In genomic region chr3:45667569-45667967, GRCh38 we compare ENCODE assay signal across 14 cellular contexts. TPM values are rescaled to one million over a fixed set of nuclear protein-coding genes. Genes with fewer than 3 reads are reported as not detected.
DNase-seq lines count a peak whose midpoint lies in the region; ATAC-seq and TF ChIP-seq lines count a peak whose summit lies in the region.
"Had no signal": no experiment of that assay in that cellular context is flagged by ENCODE, and none has a peak within 500 bp of the region (broad histone marks: within the 10 kb centered on the region; RNA-seq: fewer than 3 reads in every experiment).

No MANE protein-coding gene starts in this region.

- peak overlapping the region; percentile 27; the same call in 1 of the 2 replicates for H3K27ac ChIP-seq in SJSA1
- H3K27ac ChIP-seq in skeletal muscle tissue (ENCODE audit: low read depth, low read length): peak overlapping the region; percentile 53
- no peak overlapping the region for H3K27ac ChIP-seq in Karpas-422 (ENCODE audit: low read length)
- H3K27ac ChIP-seq: right lobe of liver had no signal

- no peaks in the 10 kb centered on the region for H3K9me3 Mint-ChIP-seq in activated CD4-positive, alpha-beta T cell treated with anti-CD3 and anti-CD28 coated beads for 36 hours (ENCODE audit: low read depth)
- no peaks in the 10 kb centered on the region for H3K9me3 Mint-ChIP-seq in endothelial cell (ENCODE audit: unreplicated experiment)
- H3K9me3 Mint-ChIP-seq: nephron progenitor cell had no signal

- H3K9me3 ChIP-seq in SJSA1 (replicated peaks): no peaks in the 10 kb centered on the region
- H3K9me3 ChIP-seq in skeletal muscle tissue (ENCODE audit: control insufficient read depth in 3 of 3, low read length in 3 of 3): no peaks in the 10 kb centered on the region
- no peaks in the 10 kb centered on the region for H3K9me3 ChIP-seq in Karpas-422 (ENCODE audit: low read length)
- H3K9me3 ChIP-seq: A549, Caco-2, right lobe of liver had no signal

- H3K9ac ChIP-seq in skeletal muscle tissue (ENCODE audit: low read depth in 1 of 3, low read length in 3 of 3): no peak overlapping the region
- no peak overlapping the region for H3K9ac ChIP-seq in Karpas-422 (ENCODE audit: low read length)

- H3K79me2 ChIP-seq in Karpas-422 (ENCODE audit: low read length): no peaks in the 10 kb centered on the region

- H3K4me3 ChIP-seq in SJSA1 (no peak overlapping the region), skeletal muscle tissue (ENCODE audit: low read length in 3 of 3) (no peak overlapping the region), Karpas-422 (ENCODE audit: low read length) (no peak overlapping the region)
- H3K4me3 ChIP-seq: A549, right lobe of liver had no signal

- no peaks in the 10 kb centered on the region for H3K27me3 Mint-ChIP-seq in activated CD4-positive, alpha-beta T cell treated with anti-CD3 and anti-CD28 coated beads for 36 hours
- H3K27me3 Mint-ChIP-seq in endothelial cell (ENCODE audit: unreplicated experiment): no peaks in the 10 kb centered on the region

- no peak for DNase-seq in activated CD4-positive, alpha-beta T cell treated with anti-CD3 and anti-CD28 coated beads for 36 hours
- DNase-seq in activated CD4-positive, alpha-beta T cell treated with anti-CD3 and anti-CD28 coated beads for 4 hours: no peak
- no peak for DNase-seq in SJSA1 (ENCODE audit: low read depth in 1 of 2, low spot score in 2 of 2)
- DNase-seq in endothelial cell (ENCODE audit: low spot score): no peak
- DNase-seq in Karpas-422: no peak
- no peak for DNase-seq in effector CD4-positive, alpha-beta T cell
- DNase-seq: Caco-2; effector CD8-positive, alpha-beta T cell; NCI-H1417 treated with DMSO at 0.1 percent for 48 hours; nephron progenitor cell; right lobe of liver had no signal

- no peak overlapping the region for H2AFZ ChIP-seq in Karpas-422 (ENCODE audit: low read length)

- no peak overlapping the region for H3K4me3 Mint-ChIP-seq in activated CD4-positive, alpha-beta T cell treated with anti-CD3 and anti-CD28 coated beads for 36 hours
- H3K4me3 Mint-ChIP-seq in endothelial cell (ENCODE audit: unreplicated experiment): no peak overlapping the region
- H3K4me3 Mint-ChIP-seq: nephron progenitor cell had no signal

- ATAC-seq in activated CD4-positive, alpha-beta T cell treated with anti-CD3 and anti-CD28 coated beads for 36 hours: peak; percentile 8
- no peak for ATAC-seq in GM21825 (IDR thresholded peaks at IDR 0.05; ENCODE audit: unreplicated experiment)

- H3K36me3 Mint-ChIP-seq in activated CD4-positive, alpha-beta T cell treated with anti-CD3 and anti-CD28 coated beads for 36 hours (ENCODE audit: low read depth): peaks cover 37% of the 10 kb centered on the region
- peaks cover 15% of the 10 kb centered on the region for H3K36me3 Mint-ChIP-seq in endothelial cell (ENCODE audit: low read depth, unreplicated experiment)

- CTCF ChIA-PET in activated CD4-positive, alpha-beta T cell treated with anti-CD3 and anti-CD28 coated beads for 36 hours (lab: Charles Lee): interaction anchor here (0.6 to 4.6 kb wide), 11 partner anchors 7 to 669 kb away, joined by 3 to 24 read pairs (median 4); partner anchors contain the start of genes LIMD1 and SACM1L

- peaks cover 54% of the 10 kb centered on the region for H3K4me1 Mint-ChIP-seq in activated CD4-positive, alpha-beta T cell treated with anti-CD3 and anti-CD28 coated beads for 36 hours
- H3K4me1 Mint-ChIP-seq in endothelial cell (ENCODE audit: unreplicated experiment): peaks cover 31% of the 10 kb centered on the region
- H3K4me1 Mint-ChIP-seq: nephron progenitor cell had no signal

- H4K20me1 ChIP-seq in Karpas-422 (ENCODE audit: insufficient read depth, low read depth, low read length): no peaks in the 10 kb centered on the region

- no peaks in the 10 kb centered on the region for H3K9me2 ChIP-seq in Karpas-422 (replicated peaks; ENCODE audit: insufficient read depth, low read length)

- H3K4me1 ChIP-seq in SJSA1 (replicated peaks) (peaks cover 30% of the 10 kb centered on the region), skeletal muscle tissue (ENCODE audit: control insufficient read depth in 3 of 3, insufficient read depth in 3 of 3, low read length in 3 of 3) (peaks cover 32 to 40% (median 37%) of the 10 kb centered on the region in 3 donors), Karpas-422 (ENCODE audit: low read length) (peaks cover 14% of the 10 kb centered on the region)
- H3K4me1 ChIP-seq: Caco-2 had no signal

- peak overlapping the region; percentile 79 for H3K27ac Mint-ChIP-seq in activated CD4-positive, alpha-beta T cell treated with anti-CD3 and anti-CD28 coated beads for 36 hours
- H3K27ac Mint-ChIP-seq in endothelial cell (ENCODE audit: unreplicated experiment): peak overlapping the region; percentile 9
- H3K27ac Mint-ChIP-seq: nephron progenitor cell had no signal

- POLR2A ChIA-PET in activated CD4-positive, alpha-beta T cell treated with anti-CD3 and anti-CD28 coated beads for 36 hours (lab: Charles Lee): interaction anchor here (0.8 to 1.1 kb wide), 3 partner anchors 8 to 159 kb away, joined by 3 read pairs; no protein-coding TSS in a partner anchor

- no peak for TF ChIP-seq CTCF in endothelial cell (IDR thresholded peaks at IDR 0.05; ENCODE audit: unreplicated experiment)

- no peaks in the 10 kb centered on the region for H3K27me3 ChIP-seq in SJSA1 (replicated peaks)
- H3K27me3 ChIP-seq in skeletal muscle tissue (ENCODE audit: control insufficient read depth in 3 of 3, insufficient read depth in 3 of 3, low read length in 3 of 3): no peaks in the 10 kb centered on the region
- H3K27me3 ChIP-seq in Karpas-422 (ENCODE audit: low read length): no peaks in the 10 kb centered on the region
- H3K27me3 ChIP-seq: right lobe of liver had no signal

- intact Hi-C loops in activated CD4-positive, alpha-beta T cell treated with anti-CD3 and anti-CD28 coated beads for 36 hours (cut with DNase I, micrococcal nuclease): loop anchor here (5.0 kb wide), 2 partner anchors 250 to 560 kb away; no protein-coding TSS in a partner anchor

- no peak overlapping the region for H3K4me2 ChIP-seq in Karpas-422 (ENCODE audit: low read depth, low read length, poor library complexity, severe bottlenecking)
- H3K4me2 ChIP-seq: A549 had no signal

- peaks cover 58% of the 10 kb centered on the region for H3K36me3 ChIP-seq in SJSA1
- H3K36me3 ChIP-seq in skeletal muscle tissue (ENCODE audit: control insufficient read depth in 3 of 3, insufficient read depth in 3 of 3, low read length in 3 of 3): peaks cover 7 to 34% (median 27%) of the 10 kb centered on the region in 3 donors
- H3K36me3 ChIP-seq in Karpas-422 (ENCODE audit: insufficient read depth, low read length): no peaks in the 10 kb centered on the region

RNA-seq across cellular contexts. Expression of gene SACM1L, which starts 21.6 kb away (rescaled TPM):
- total RNA-seq in activated CD4-positive, alpha-beta T cell treated with anti-CD3 and anti-CD28 coated beads for 36 hours: 10 to 100 TPM; 34.2 to 51.8 TPM
- 25.2 and 28.8 TPM in 2 replicates for total RNA-seq in SJSA1 (2014; rRNA removed; shearing (Covaris generic))
- total RNA-seq in endothelial cell (ENCODE audit: unreplicated experiment) (46.8 TPM), skeletal muscle tissue (24.0 TPM)
- 41.9 and 61.8 TPM in 2 replicates for total RNA-seq in Karpas-422 (2014; rRNA removed; shearing (Covaris generic); ENCODE audit: low replicate concordance)
